12 cellular contexts compared by ENCODE assay signal in the genomic region with DNA sequence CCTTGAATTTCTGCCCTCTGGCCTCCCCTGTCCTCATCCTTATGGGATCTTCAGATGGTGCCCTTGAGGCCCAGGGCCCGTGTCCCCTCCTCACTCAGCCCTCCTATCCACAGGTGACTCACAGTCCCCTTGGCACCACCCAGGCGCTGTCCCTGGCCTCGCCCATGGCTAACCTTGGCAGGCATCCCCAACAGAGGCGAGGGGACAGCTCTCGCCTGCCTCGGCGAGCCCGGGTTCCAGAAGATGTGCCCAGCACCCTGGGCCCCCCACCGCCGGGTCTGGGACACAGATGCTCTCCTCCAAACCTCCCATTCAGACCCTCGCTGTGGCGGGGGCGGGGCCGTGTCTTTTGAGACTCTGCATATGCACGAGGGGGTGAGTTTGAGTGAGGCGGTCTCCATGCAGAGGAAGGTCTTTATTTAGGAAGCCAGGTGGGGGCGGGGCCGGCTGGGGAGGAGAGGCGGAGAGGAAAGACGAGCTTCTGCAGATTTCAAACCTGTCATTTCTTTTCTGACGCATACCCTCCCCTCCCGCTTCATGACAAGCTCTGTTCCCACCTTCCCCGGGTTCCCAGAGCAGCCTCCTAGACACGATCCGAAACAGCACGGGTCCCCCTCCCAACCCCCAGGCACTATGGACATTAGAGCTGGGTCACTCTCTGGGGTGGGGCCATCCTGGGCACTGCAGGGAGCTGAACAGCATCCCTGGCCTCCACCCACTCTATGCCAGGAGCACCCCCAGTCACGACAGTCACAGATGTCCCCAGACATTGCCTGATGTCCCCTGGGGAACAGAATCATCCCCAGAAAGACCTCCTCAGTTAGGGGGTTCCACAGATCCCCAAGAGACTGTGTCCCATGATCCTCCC. TPM values are rescaled to one million over a fixed set of nuclear protein-coding genes. Genes with fewer than 3 reads are reported as not detected.
DNase-seq lines count a peak whose midpoint lies in the region; ATAC-seq and TF ChIP-seq lines count a peak whose summit lies in the region.
"Had no signal": no experiment of that assay in that cellular context is flagged by ENCODE, and none has a peak within 500 bp of the region (broad histone marks: within the 10 kb centered on the region; RNA-seq: fewer than 3 reads in every experiment).

No MANE protein-coding gene starts in this region.

- TF ChIP-seq CTCF in GM23338 (conservative IDR thresholded peaks at IDR 0.05; ENCODE audit: low read depth in 2 of 2) (no peak), PC-9 (conservative IDR thresholded peaks at IDR 0.05) (no peak), prostate gland (IDR thresholded peaks at IDR 0.05) (no peak)

- H3K9me3 ChIP-seq in PC-9 (ENCODE audit: insufficient read depth, low read depth), result no peaks in the 10 kb centered on the region
- H3K9me3 ChIP-seq in iPS-15b (ENCODE audit: control insufficient read depth, insufficient read depth, low read length), result no peaks in the 10 kb centered on the region
- H3K9me3 ChIP-seq in prostate gland, result no peaks in the 10 kb centered on the region
- H3K9me3 ChIP-seq: psoas muscle had no signal

- peak; percentile 86 for ATAC-seq in GM23338
- ATAC-seq in GM19463 (IDR thresholded peaks at IDR 0.05; ENCODE audit: unreplicated experiment), result no peak
- ATAC-seq in HG03159 (IDR thresholded peaks at IDR 0.05; ENCODE audit: unreplicated experiment), result no peak
- ATAC-seq: psoas muscle had no signal

- H3K4me1 ChIP-seq in GM23338 (ENCODE audit: insufficient read depth) (peaks cover 11% of the 10 kb centered on the region), PC-9 (replicated peaks; ENCODE audit: insufficient read depth) (no peaks in the 10 kb centered on the region), iPS-15b (ENCODE audit: control insufficient read depth, insufficient read depth, low read length) (peaks cover 4% of the 10 kb centered on the region), prostate gland (replicated peaks) (no peaks in the 10 kb centered on the region)
- H3K4me1 ChIP-seq: psoas muscle had no signal

- no peaks in the 10 kb centered on the region for H3K9me3 Mint-ChIP-seq in GM23338
- H3K9me3 Mint-ChIP-seq: activated CD4-positive, alpha-beta memory T cell treated with anti-CD3 and anti-CD28 coated beads, Interleukin-2, amount 10 ng/mL, durations not matched to agents 7 days and 5 days had no signal

- H3K27ac Mint-ChIP-seq in GM23338, result no peak overlapping the region
- H3K27ac Mint-ChIP-seq: activated CD4-positive, alpha-beta memory T cell treated with anti-CD3 and anti-CD28 coated beads, Interleukin-2, amount 10 ng/mL, durations not matched to agents 7 days and 5 days had no signal

- peak overlapping the region; percentile 48 for H3K4me3 ChIP-seq in GM23338
- H3K4me3 ChIP-seq in PC-9, result no peak overlapping the region
- peak overlapping the region; percentile 39 for H3K4me3 ChIP-seq in iPS-15b (ENCODE audit: low read depth, low read length)
- H3K4me3 ChIP-seq in prostate gland, result no peak overlapping the region
- H3K4me3 ChIP-seq: psoas muscle had no signal

- peak overlapping the region; percentile 63 for H3K4me3 Mint-ChIP-seq in GM23338
- H3K4me3 Mint-ChIP-seq: activated CD4-positive, alpha-beta memory T cell treated with anti-CD3 and anti-CD28 coated beads, Interleukin-2, amount 10 ng/mL, durations not matched to agents 7 days and 5 days had no signal

- CTCF ChIA-PET in PC-9 (lab: Charles Lee), result no interaction called here

- peaks cover 2% of the 10 kb centered on the region for H3K27me3 Mint-ChIP-seq in GM23338 (ENCODE audit: insufficient read depth, low read depth, poor library complexity)
- H3K27me3 Mint-ChIP-seq: activated CD4-positive, alpha-beta memory T cell treated with anti-CD3 and anti-CD28 coated beads, Interleukin-2, amount 10 ng/mL, durations not matched to agents 7 days and 5 days had no signal

- no peaks in the 10 kb centered on the region for H4K20me1 ChIP-seq in GM23338 (replicated peaks; ENCODE audit: insufficient read depth)
- H4K20me1 ChIP-seq in PC-9 (ENCODE audit: insufficient read depth), result no peaks in the 10 kb centered on the region

- WGBS in prostate gland, result 36% methylated on average over 27 of the region's 27 CpGs

- no peak overlapping the region for H3K9ac ChIP-seq in iPS-15b (ENCODE audit: low read depth, low read length)

- intact Hi-C loops in PC-9 (cut with micrococcal nuclease; ENCODE audit: unreplicated experiment) (no loop called here), prostate gland (cut with DNase I) (loop anchor here (5.0 kb wide), 1 partner anchor 48 kb away; the partner anchor contains the start of gene GNG7)

- H3K27me3 ChIP-seq in GM23338 (ENCODE audit: insufficient read depth) (no peaks in the 10 kb centered on the region), PC-9 (ENCODE audit: insufficient read depth, low read depth) (peaks cover 15% of the 10 kb centered on the region), iPS-15b (ENCODE audit: control insufficient read depth, insufficient read depth, low read length) (no peaks in the 10 kb centered on the region), prostate gland (replicated peaks; ENCODE audit: insufficient read depth) (no peaks in the 10 kb centered on the region)

- H2AFZ ChIP-seq in GM23338 (peak overlapping the region; percentile 87; the same call in 1 of the 2 replicates), PC-9 (no peak overlapping the region)

- POLR2A ChIA-PET in PC-9 (lab: Charles Lee; ENCODE audit: unreplicated experiment), result no interaction called here

- H3F3A ChIP-seq in GM23338 (replicated peaks; ENCODE audit: low read depth), result no peaks in the 10 kb centered on the region
- H3F3A ChIP-seq in PC-9 (ENCODE audit: insufficient read depth, low read depth), result no peaks in the 10 kb centered on the region

- no peaks in the 10 kb centered on the region for H3K36me3 ChIP-seq in GM23338 (ENCODE audit: insufficient read depth)
- H3K36me3 ChIP-seq in PC-9 (ENCODE audit: low read depth), result no peaks in the 10 kb centered on the region
- no peaks in the 10 kb centered on the region for H3K36me3 ChIP-seq in iPS-15b (ENCODE audit: control insufficient read depth, insufficient read depth, low read length)
- H3K36me3 ChIP-seq in prostate gland, result no peaks in the 10 kb centered on the region

- H3K79me2 ChIP-seq in GM23338 (replicated peaks; ENCODE audit: insufficient read depth) (no peaks in the 10 kb centered on the region), PC-9 (ENCODE audit: low read depth) (no peaks in the 10 kb centered on the region)

- no peak for TF ChIP-seq POLR2A in prostate gland (IDR thresholded peaks at IDR 0.05)

- peaks cover 11% of the 10 kb centered on the region for H3K4me1 Mint-ChIP-seq in GM23338
- H3K4me1 Mint-ChIP-seq: activated CD4-positive, alpha-beta memory T cell treated with anti-CD3 and anti-CD28 coated beads, Interleukin-2, amount 10 ng/mL, durations not matched to agents 7 days and 5 days had no signal

- H3K9me2 ChIP-seq in GM23338 (ENCODE audit: insufficient read depth), result no peaks in the 10 kb centered on the region
- H3K9me2 ChIP-seq in PC-9 (ENCODE audit: insufficient read depth), result no peaks in the 10 kb centered on the region

- no peaks in the 10 kb centered on the region for H3K36me3 Mint-ChIP-seq in GM23338 (ENCODE audit: low read depth)

- DNase-seq in GM23338 (ENCODE audit: low spot score), result peak; percentile 77
- DNase-seq in PC-9, result no peak
- DNase-seq in putamen (ENCODE audit: low spot score), result peak; percentile 86
- no peak for DNase-seq in prostate gland (ENCODE audit: low spot score)
- DNase-seq: activated CD4-positive, alpha-beta memory T cell treated with anti-CD3 and anti-CD28 coated beads, Interleukin-2, amount 10 ng/mL, durations not matched to agents 7 days and 5 days; Kasumi-1; left cardiac atrium; psoas muscle had no signal

- H3K27ac ChIP-seq in GM23338 (ENCODE audit: low read depth) (no peak overlapping the region), PC-9 (no peak overlapping the region), prostate gland (no peak overlapping the region)
- H3K27ac ChIP-seq: psoas muscle had no signal

- BruUV-seq in PC-9 (replicated peaks; lab: Mats Ljungman, UMichigan), result no TSS peak

- H3K4me2 ChIP-seq in GM23338 (peak overlapping the region; percentile 84), PC-9 (0 out of 2 replicates have a peak overlapping the region, but pooled peaks have one; percentile 4)

TF ChIP-seq in GM23338, 12 proteins besides CTCF, POLR2A, EP300 and RAD21 (continues in another document):
- TF ChIP-seq EZH2 (IDR thresholded peaks at IDR 0.05; ENCODE audit: low read depth, unreplicated experiment) (no peak), EZH2phosphoT487 (IDR thresholded peaks at IDR 0.05; ENCODE audit: unreplicated experiment) (no peak), POLR2AphosphoS5 (IDR thresholded peaks at IDR 0.05; ENCODE audit: low read depth) (no peak), CREB1 (CRISPR knock-in tag; IDR thresholded peaks at IDR 0.05; ENCODE audit: low read depth) (no peak)
- TF ChIP-seq, protein P1, sequence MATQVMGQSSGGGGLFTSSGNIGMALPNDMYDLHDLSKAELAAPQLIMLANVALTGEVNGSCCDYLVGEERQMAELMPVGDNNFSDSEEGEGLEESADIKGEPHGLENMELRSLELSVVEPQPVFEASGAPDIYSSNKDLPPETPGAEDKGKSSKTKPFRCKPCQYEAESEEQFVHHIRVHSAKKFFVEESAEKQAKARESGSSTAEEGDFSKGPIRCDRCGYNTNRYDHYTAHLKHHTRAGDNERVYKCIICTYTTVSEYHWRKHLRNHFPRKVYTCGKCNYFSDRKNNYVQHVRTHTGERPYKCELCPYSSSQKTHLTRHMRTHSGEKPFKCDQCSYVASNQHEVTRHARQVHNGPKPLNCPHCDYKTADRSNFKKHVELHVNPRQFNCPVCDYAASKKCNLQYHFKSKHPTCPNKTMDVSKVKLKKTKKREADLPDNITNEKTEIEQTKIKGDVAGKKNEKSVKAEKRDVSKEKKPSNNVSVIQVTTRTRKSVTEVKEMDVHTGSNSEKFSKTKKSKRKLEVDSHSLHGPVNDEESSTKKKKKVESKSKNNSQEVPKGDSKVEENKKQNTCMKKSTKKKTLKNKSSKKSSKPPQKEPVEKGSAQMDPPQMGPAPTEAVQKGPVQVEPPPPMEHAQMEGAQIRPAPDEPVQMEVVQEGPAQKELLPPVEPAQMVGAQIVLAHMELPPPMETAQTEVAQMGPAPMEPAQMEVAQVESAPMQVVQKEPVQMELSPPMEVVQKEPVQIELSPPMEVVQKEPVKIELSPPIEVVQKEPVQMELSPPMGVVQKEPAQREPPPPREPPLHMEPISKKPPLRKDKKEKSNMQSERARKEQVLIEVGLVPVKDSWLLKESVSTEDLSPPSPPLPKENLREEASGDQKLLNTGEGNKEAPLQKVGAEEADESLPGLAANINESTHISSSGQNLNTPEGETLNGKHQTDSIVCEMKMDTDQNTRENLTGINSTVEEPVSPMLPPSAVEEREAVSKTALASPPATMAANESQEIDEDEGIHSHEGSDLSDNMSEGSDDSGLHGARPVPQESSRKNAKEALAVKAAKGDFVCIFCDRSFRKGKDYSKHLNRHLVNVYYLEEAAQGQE (IDR thresholded peaks at IDR 0.05; ENCODE audit: unreplicated experiment), result no peak

RNA-seq across cellular contexts. Expression of gene GNG7, which starts 48.5 kb away (rescaled TPM):
- 5.4 and 8.3 TPM in 2 replicates for total RNA-seq in GM23338 (2014; rRNA removed; shearing (Covaris generic))
- 5.1 and 5.8 TPM in 2 replicates for polyA plus RNA-seq in GM23338 (2016; fragmentation: Nextera tagmentation; extraction: Ambion mirVana)
- total RNA-seq in PC-9 (2021) (2.8 and 3.0 TPM in 2 replicates), prostate gland (10 to 100 TPM in 1 of 2 donors, 1 to 10 TPM in 1; 8.7 to 22.9 TPM)
- total RNA-seq: NCI-H460 had no signal

Comparison
In these comparisons a context has a peak if more than half of its experiments do, and no peak if none do; other contexts are left out.
1. DNase-seq: peak in GM23338 (single experiment) and putamen (single experiment); none in PC-9 (0 of 2) and prostate gland (single experiment).
2. H3K4me3 ChIP-seq: peak in GM23338 (single experiment) and iPS-15b (single experiment); none in PC-9 (single experiment) and prostate gland (0 of 2).